In the genomic region with DNA sequence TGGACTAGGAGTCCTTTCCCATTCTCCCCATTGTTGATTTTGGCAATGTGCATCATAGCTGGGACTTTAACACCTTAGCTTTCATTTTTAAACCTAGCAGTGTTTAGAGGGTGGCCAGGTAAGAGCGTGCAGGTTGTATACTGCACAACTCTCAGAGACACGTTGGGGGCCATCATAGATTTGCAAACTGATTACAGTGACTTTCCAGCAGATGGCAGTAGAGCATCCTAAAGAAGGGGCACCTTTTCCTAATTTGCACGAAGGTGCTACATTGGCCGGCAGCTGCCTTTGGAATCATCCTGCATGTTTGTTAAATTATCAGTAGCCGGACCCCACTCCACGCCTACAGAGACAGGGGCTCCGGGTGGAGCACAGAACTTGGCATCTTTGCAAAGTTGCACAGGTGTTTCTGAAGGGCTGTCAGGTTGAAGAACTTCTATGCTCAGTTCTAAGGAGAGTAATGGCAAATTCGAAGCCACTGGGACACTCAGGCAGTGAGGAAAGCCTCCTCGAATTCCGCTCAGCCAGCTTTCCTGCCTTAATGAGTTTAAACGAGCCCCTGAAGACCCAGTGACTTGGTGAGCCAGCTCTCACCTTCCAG, we compare ENCODE assay signal across 9 cellular contexts. TPM values are rescaled to one million over a fixed set of nuclear protein-coding genes. Genes with fewer than 3 reads are reported as not detected.
A peak's percentile ranks its signal among the peaks of the same experiment; 100 is the strongest.
DNase-seq lines count a peak whose midpoint lies in the region; ATAC-seq, FAIRE-seq and TF ChIP-seq lines count a peak whose summit lies in the region.
"Had no signal": no experiment of that assay in that cellular context is flagged by ENCODE, and none has a peak within 500 bp of the region (broad histone marks: within the 10 kb centered on the region; RNA-seq: fewer than 3 reads in every experiment).

No MANE protein-coding gene starts in this region.

- CTCF ChIA-PET in CD4-positive, alpha-beta memory T cell (lab: Charles Lee; ENCODE audit: partially characterized antibody) = interaction anchor here (0.7 to 6.7 kb wide), 10 partner anchors 8 to 167 kb away, joined by 3 to 63 read pairs (median 5); no protein-coding TSS in a partner anchor
- CTCF ChIA-PET in activated naive CD4-positive, alpha-beta T cell treated with anti-CD3 and anti-CD28 coated beads for 36 hours (lab: Charles Lee) = interaction anchor here (0.6 to 4.6 kb wide), 11 partner anchors 12 to 142 kb away, joined by 3 to 52 read pairs (median 4); no protein-coding TSS in a partner anchor

- peaks cover 0 to 5% of the 10 kb centered on the region in 2 donors for H3K27me3 Mint-ChIP-seq in CD4-positive, alpha-beta memory T cell
- peaks cover 2% of the 10 kb centered on the region for H3K27me3 Mint-ChIP-seq in activated naive CD4-positive, alpha-beta T cell treated with anti-CD3 and anti-CD28 coated beads for 36 hours (ENCODE audit: low read depth)

- no peak overlapping the region for H3K4me3 ChIP-seq in CD4-positive, alpha-beta memory T cell (ENCODE audit: low read length in 2 of 2)
- H3K4me3 ChIP-seq in right atrium auricular region (no peak overlapping the region), MG63 (no peak overlapping the region)

- no peak overlapping the region for H3K27ac ChIP-seq in CD4-positive, alpha-beta memory T cell (ENCODE audit: low read depth, low read length)
- H3K27ac ChIP-seq in right atrium auricular region = no peak overlapping the region

- H3K27ac Mint-ChIP-seq in CD4-positive, alpha-beta memory T cell = no peak overlapping the region
- H3K27ac Mint-ChIP-seq in activated naive CD4-positive, alpha-beta T cell treated with anti-CD3 and anti-CD28 coated beads for 36 hours = no peak overlapping the region

- no peak overlapping the region for H3K4me3 Mint-ChIP-seq in CD4-positive, alpha-beta memory T cell
- H3K4me3 Mint-ChIP-seq in activated naive CD4-positive, alpha-beta T cell treated with anti-CD3 and anti-CD28 coated beads for 36 hours = no peak overlapping the region

- H3K36me3 Mint-ChIP-seq in CD4-positive, alpha-beta memory T cell = no peaks in the 10 kb centered on the region
- no peaks in the 10 kb centered on the region for H3K36me3 Mint-ChIP-seq in activated naive CD4-positive, alpha-beta T cell treated with anti-CD3 and anti-CD28 coated beads for 36 hours (ENCODE audit: low read depth)

- POLR2A ChIA-PET in CD4-positive, alpha-beta memory T cell (lab: Charles Lee; ENCODE audit: partially characterized antibody) = no interaction called here

- H3K4me1 Mint-ChIP-seq in CD4-positive, alpha-beta memory T cell = peaks cover 0 to 2% (median 0%) of the 10 kb centered on the region in 4 donors
- H3K4me1 Mint-ChIP-seq in activated naive CD4-positive, alpha-beta T cell treated with anti-CD3 and anti-CD28 coated beads for 36 hours (ENCODE audit: low read depth) = no peaks in the 10 kb centered on the region

- no peaks in the 10 kb centered on the region for H3K9me3 ChIP-seq in CD4-positive, alpha-beta memory T cell (ENCODE audit: control insufficient read depth in 1 of 2, low read length in 2 of 2)
- H3K9me3 ChIP-seq in right atrium auricular region = no peaks in the 10 kb centered on the region
- H3K9me3 ChIP-seq in MG63 = no peaks in the 10 kb centered on the region

- no peaks in the 10 kb centered on the region for H3K36me3 ChIP-seq in CD4-positive, alpha-beta memory T cell (ENCODE audit: insufficient read depth, low read length)
- H3K36me3 ChIP-seq in right atrium auricular region = no peaks in the 10 kb centered on the region
- no peaks in the 10 kb centered on the region for H3K36me3 ChIP-seq in MG63

- H3K27me3 ChIP-seq in CD4-positive, alpha-beta memory T cell (ENCODE audit: insufficient read depth, low read length) = no peaks in the 10 kb centered on the region
- H3K27me3 ChIP-seq in right atrium auricular region (no peaks in the 10 kb centered on the region), MG63 (peaks cover 7% of the 10 kb centered on the region; the same call in 1 of the 2 replicates)

- H3K9me3 Mint-ChIP-seq in CD4-positive, alpha-beta memory T cell = no peaks in the 10 kb centered on the region
- no peaks in the 10 kb centered on the region for H3K9me3 Mint-ChIP-seq in activated naive CD4-positive, alpha-beta T cell treated with anti-CD3 and anti-CD28 coated beads for 36 hours

- peak; percentile 64 to 84 for TF ChIP-seq CTCF in right atrium auricular region (IDR thresholded peaks at IDR 0.05)

- no peak for ATAC-seq in HG03139 (IDR thresholded peaks at IDR 0.05; ENCODE audit: unreplicated experiment)

- no peaks in the 10 kb centered on the region for H3K4me1 ChIP-seq in CD4-positive, alpha-beta memory T cell (ENCODE audit: insufficient read depth, low read length)
- no peaks in the 10 kb centered on the region for H3K4me1 ChIP-seq in right atrium auricular region

- intact Hi-C loops in CD4-positive, alpha-beta memory T cell (cut with micrococcal nuclease) = loop anchor here (1.0 kb wide), 1 partner anchor 109 kb away; no protein-coding TSS in a partner anchor
- intact Hi-C loops in activated naive CD4-positive, alpha-beta T cell treated with anti-CD3 and anti-CD28 coated beads for 36 hours (cut with micrococcal nuclease) = loop anchor here (1.0 kb wide), 1 partner anchor 109 kb away; no protein-coding TSS in a partner anchor

- peak; percentile 70 for FAIRE-seq in GM19239 (lab: Jason Lieb, UNC)

- peak in 4 of 5 donors; percentile 38 to 47 (median 42) for DNase-seq in CD4-positive, alpha-beta memory T cell
- DNase-seq in GM19239 (ENCODE audit: insufficient read length, low spot score) (peak; percentile 59), NCI-H460 (ENCODE audit: extremely low read depth, low read depth) (peak; percentile 34), right atrium auricular region (ENCODE audit: low spot score) (no peak), MG63 (no peak)
- DNase-seq in activated naive CD4-positive, alpha-beta T cell treated with anti-CD3 and anti-CD28 coated beads for 36 hours = peak; percentile 33
- peak; percentile 28 for DNase-seq in stimulated activated CD8-positive, alpha-beta memory T cell treated with anti-CD3 and anti-CD28 coated beads, Interleukin-4, amount 100 ng/mL, for 48 hours

RNA-seq across cellular contexts. Expression of gene LHFPL7, which starts 7.7 kb away (rescaled TPM):
- total RNA-seq in CD4-positive, alpha-beta memory T cell = not detected
- not detected for polyA plus RNA-seq in CD4-positive, alpha-beta memory T cell
- not detected in 2 replicates for total RNA-seq in NCI-H460 (2014; rRNA removed; shearing (Covaris generic))
- not detected in 2 replicates for polyA plus RNA-seq in NCI-H460 (2014; cell fraction: nucleus; rRNA removed)
- total RNA-seq in activated naive CD4-positive, alpha-beta T cell treated with anti-CD3 and anti-CD28 coated beads for 36 hours = not detected
- total RNA-seq in right atrium auricular region = not detected
- not detected in 2 replicates for total RNA-seq in MG63 (2014; rRNA removed; shearing (Covaris generic); ENCODE audit: low replicate concordance)
- total RNA-seq: mononuclear cell had no signal

RNA-seq across cellular contexts. Expression of gene KIAA1671, which starts 13.7 kb away (rescaled TPM):
- 10 to 100 TPM in 1 of 2 experiments, 1 to 10 TPM in 1; 9.6 to 10.2 TPM for total RNA-seq in CD4-positive, alpha-beta memory T cell
- polyA plus RNA-seq in CD4-positive, alpha-beta memory T cell = under 1 TPM; 0.04 to 0.68 TPM
- 7.1 and 7.5 TPM in 2 replicates for total RNA-seq in NCI-H460 (2014; rRNA removed; shearing (Covaris generic))
- 2.8 and 5.3 TPM in 2 replicates for polyA plus RNA-seq in NCI-H460 (2014; cell fraction: nucleus; rRNA removed)
- 1 to 10 TPM; 7.3 to 7.4 TPM for total RNA-seq in activated naive CD4-positive, alpha-beta T cell treated with anti-CD3 and anti-CD28 coated beads for 36 hours
- 10 to 100 TPM; 16.8 to 21.7 TPM for total RNA-seq in right atrium auricular region
- 7.5 and 10.2 TPM in 2 replicates for total RNA-seq in MG63 (2014; rRNA removed; shearing (Covaris generic); ENCODE audit: low replicate concordance)

Comparison
In these comparisons a context has a peak if more than half of its experiments do, and no peak if none do; other contexts are left out.
1. DNase-seq: peak in CD4-positive, alpha-beta memory T cell (4 of 5), GM19239 (single experiment), NCI-H460 (single experiment), activated naive CD4-positive, alpha-beta T cell treated with anti-CD3 and anti-CD28 coated beads for 36 hours (single experiment) and stimulated activated CD8-positive, alpha-beta memory T cell treated with anti-CD3 and anti-CD28 coated beads, Interleukin-4, amount 100 ng/mL, for 48 hours (single experiment); none in right atrium auricular region (single experiment) and MG63 (single experiment).